21 cellular contexts compared by ENCODE assay signal in genomic region chr1:233151850-233152249, GRCh38.
"Had no signal": no experiment of that assay in that cellular context is flagged by ENCODE, and none has a peak within 500 bp of the region (broad histone marks: within the 10 kb centered on the region; RNA-seq: fewer than 3 reads in every experiment).

No MANE protein-coding gene starts in this region.

- H3K4me3 ChIP-seq: gastrocnemius medialis, lower lobe of right lung, spleen, upper lobe of right lung had no signal

- H3K9me3 ChIP-seq: gastrocnemius medialis, lower lobe of right lung, spleen, upper lobe of right lung had no signal

- H3K27me3 Mint-ChIP-seq: activated naive CD8-positive, alpha-beta T cell treated with anti-CD3 and anti-CD28 coated beads for 36 hours; naive B cell had no signal

- H3K4me1 ChIP-seq: gastrocnemius medialis, lower lobe of right lung, parathyroid adenoma, spleen, upper lobe of right lung had no signal

- H3K27ac ChIP-seq: gastrocnemius medialis, lower lobe of right lung, parathyroid adenoma, spleen, upper lobe of right lung had no signal

- ATAC-seq: activated T-cell treated with anti-CD3 and anti-CD28 coated beads, Interleukin-2, amount 50 U/mL, for 4 hours; gastrocnemius medialis; left colon; lower lobe of right lung; upper lobe of right lung had no signal

- H3K27me3 ChIP-seq: gastrocnemius medialis, spleen, upper lobe of right lung had no signal

- H3K4me3 Mint-ChIP-seq: activated naive CD8-positive, alpha-beta T cell treated with anti-CD3 and anti-CD28 coated beads for 36 hours; activated T-cell treated with anti-CD3 and anti-CD28 coated beads, Interleukin-2, amount 50 U/mL, for 4 hours; naive B cell; T-helper 1 cell treated with Interleukin-12 subunit alpha and Interleukin-12 subunit beta and Interleukin-4 antibody, amounts not matched to agents 30 μg/mL and 1 μg/mL, for 36 hours had no signal

- H3K27ac Mint-ChIP-seq: activated naive CD8-positive, alpha-beta T cell treated with anti-CD3 and anti-CD28 coated beads for 36 hours; activated T-helper 2 cell treated with anti-CD3 and anti-CD28 coated beads, Interferon-gamma antibody, Interleukin-2, Interleukin-4, amounts not matched to agents 10 μg/mL and 5 μg/mL and 100 μg/mL, durations not matched to agents 14 hours and 24 hours and 36 hours; naive B cell; T-helper 1 cell treated with Interleukin-12 subunit alpha and Interleukin-12 subunit beta and Interleukin-4 antibody, amounts not matched to agents 30 μg/mL and 1 μg/mL, for 36 hours had no signal

- H3K36me3 ChIP-seq: gastrocnemius medialis, lower lobe of right lung, upper lobe of right lung had no signal

- H3K4me1 Mint-ChIP-seq: activated naive CD8-positive, alpha-beta T cell treated with anti-CD3 and anti-CD28 coated beads for 36 hours; naive B cell had no signal

- H3K9me3 Mint-ChIP-seq: activated naive CD8-positive, alpha-beta T cell treated with anti-CD3 and anti-CD28 coated beads for 36 hours; activated T-cell treated with anti-CD3 and anti-CD28 coated beads, Interleukin-2, amount 50 U/mL, for 4 hours; activated T-helper 2 cell treated with anti-CD3 and anti-CD28 coated beads, Interferon-gamma antibody, Interleukin-2, Interleukin-4, amounts not matched to agents 10 μg/mL and 5 μg/mL and 100 μg/mL, durations not matched to agents 14 hours and 24 hours and 36 hours; naive B cell; T-helper 1 cell treated with Interleukin-12 subunit alpha and Interleukin-12 subunit beta and Interleukin-4 antibody, amounts not matched to agents 30 μg/mL and 1 μg/mL, for 36 hours had no signal

- DNase-seq: activated CD4-positive, alpha-beta T cell treated with anti-CD3 and anti-CD28 coated beads for 4 hours; activated CD4-positive, alpha-beta T cell treated with anti-CD3 and anti-CD28 coated beads, Interleukin-2, amount 50 U/mL, for 48 hours; activated CD4-positive, CD25-positive, alpha-beta regulatory T cell; activated CD8-positive, alpha-beta memory T cell treated with anti-CD3 and anti-CD28 coated beads, Interleukin-2, amount 50 U/mL, for 48 hours; activated naive CD4-positive, alpha-beta T cell; activated naive CD8-positive, alpha-beta T cell treated with anti-CD3 and anti-CD28 coated beads for 36 hours; activated T-cell treated with anti-CD3 and anti-CD28 coated beads, Interleukin-2, amount 50 U/mL, for 4 hours; central memory CD4-positive, alpha-beta T cell; effector memory CD4-positive, alpha-beta T cell; gastrocnemius medialis; left colon; lower lobe of right lung; naive B cell; nucleus accumbens; spleen; stimulated activated CD4-positive, alpha-beta T cell treated with anti-CD3 and anti-CD28 coated beads, Interleukin-4, amount 100 ng/mL, for 1 hour; stimulated activated naive CD4-positive, alpha-beta T cell treated with Interleukin-2 at 50 U/mL for 16 hours; upper lobe of right lung had no signal
